In the genomic region with DNA sequence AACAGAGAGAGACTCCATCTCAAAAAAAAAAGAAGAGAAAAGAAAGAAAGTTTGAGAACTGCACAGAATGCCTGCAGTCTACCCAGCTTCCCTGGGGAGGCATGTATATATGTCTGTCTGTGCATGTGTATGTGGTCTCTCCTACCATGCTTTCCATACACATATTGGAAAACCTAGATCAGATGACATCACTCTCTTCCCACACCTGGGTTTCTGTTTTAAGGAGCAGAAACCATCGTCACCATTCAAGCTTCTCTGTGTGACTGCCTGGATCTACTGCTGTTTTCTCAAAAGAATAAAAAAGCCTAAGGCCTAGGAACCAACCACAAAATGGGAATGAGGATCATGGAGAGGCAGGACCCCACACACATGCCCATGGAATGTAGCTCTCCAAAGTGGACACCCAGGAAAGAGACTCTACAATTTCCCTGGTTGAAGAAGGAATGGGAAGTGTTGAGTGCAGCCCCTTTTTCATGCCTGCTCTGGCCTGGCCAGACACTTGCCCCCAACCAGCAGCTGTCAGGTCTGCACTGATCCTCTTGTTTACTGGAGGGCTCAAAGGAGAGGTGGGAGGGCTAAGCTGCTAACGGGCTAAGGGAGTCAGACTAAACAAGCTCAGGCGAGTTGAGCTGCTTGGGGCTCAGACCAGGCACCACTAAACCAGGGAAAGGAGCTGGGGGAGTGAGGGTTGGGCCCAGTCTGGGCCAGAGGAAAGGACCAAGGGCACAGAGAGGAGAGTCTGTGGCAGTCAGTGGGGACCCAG, we compare ENCODE assay signal across 25 cellular contexts. TPM values are rescaled to one million over a fixed set of nuclear protein-coding genes. Genes with fewer than 3 reads are reported as not detected.
"Had no signal": no experiment of that assay in that cellular context is flagged by ENCODE, and none has a peak within 500 bp of the region (broad histone marks: within the 10 kb centered on the region; RNA-seq: fewer than 3 reads in every experiment).

No MANE protein-coding gene starts in this region.

- DNase-seq: activated CD4-positive, alpha-beta T cell treated with anti-CD3 and anti-CD28 coated beads, Interleukin-2, amount 10 ng/mL, durations not matched to agents 24 days and 14 days; activated CD8-positive, alpha-beta memory T cell treated with anti-CD3 and anti-CD28 coated beads, Interleukin-2, amount 10 ng/mL, durations not matched to agents 7 days and 5 days; activated CD8-positive, alpha-beta T cell treated with anti-CD3 and anti-CD28 coated beads for 36 hours; activated gamma-delta T cell; activated T-cell treated with anti-CD3 and anti-CD28 coated beads for 4 hours; central memory CD4-positive, alpha-beta T cell; effector memory CD8-positive, alpha-beta T cell; hypothalamus; left ventricle myocardium superior; mucosa of descending colon; nephron progenitor cell; sigmoid colon; stimulated activated CD4-positive, alpha-beta T cell treated with anti-CD3 and anti-CD28 coated beads, Interleukin-4, amount 100 ng/mL, for 1 hour; stimulated activated naive CD8-positive, alpha-beta T cell treated with anti-CD3 and anti-CD28 coated beads, Interleukin-15, Interleukin-2, amounts not matched to agents 100 U/mL and 50 U/mL, for 24 hours; thyroid gland; upper lobe of right lung had no signal

- H3K9me3 Mint-ChIP-seq: activated CD4-positive, alpha-beta T cell treated with anti-CD3 and anti-CD28 coated beads, Interleukin-2, amount 10 ng/mL, durations not matched to agents 24 days and 14 days; activated CD8-positive, alpha-beta T cell treated with anti-CD3 and anti-CD28 coated beads for 36 hours; activated naive CD4-positive, alpha-beta T cell treated with anti-CD3 and anti-CD28 coated beads, Interleukin-2, amount 50 U/mL, for 72 hours; effector memory CD8-positive, alpha-beta T cell; nephron progenitor cell; T-helper 1 cell treated with Interleukin-12 subunit alpha and Interleukin-12 subunit beta and Interleukin-4 antibody, amounts not matched to agents 30 μg/mL and 1 μg/mL, for 36 hours had no signal

- ATAC-seq: activated CD4-positive, CD25-positive, alpha-beta regulatory T cell treated with anti-CD3 and anti-CD28 coated beads, Interleukin-2, amount 50 U/mL, for 24 hours; activated CD8-positive, alpha-beta memory T cell treated with anti-CD3 and anti-CD28 coated beads, Interleukin-2, amount 10 ng/mL, durations not matched to agents 7 days and 5 days; activated CD8-positive, alpha-beta T cell treated with anti-CD3 and anti-CD28 coated beads for 36 hours; activated naive CD4-positive, alpha-beta T cell treated with anti-CD3 and anti-CD28 coated beads, Interleukin-2, amount 50 U/mL, for 72 hours; effector memory CD8-positive, alpha-beta T cell; left ventricle myocardium superior; mucosa of descending colon; stimulated activated naive CD8-positive, alpha-beta T cell treated with anti-CD3 and anti-CD28 coated beads, Interleukin-15, Interleukin-2, amounts not matched to agents 100 U/mL and 50 U/mL, for 24 hours; upper lobe of right lung had no signal

- H3K4me3 Mint-ChIP-seq: activated CD4-positive, alpha-beta T cell treated with anti-CD3 and anti-CD28 coated beads, Interleukin-2, amount 10 ng/mL, durations not matched to agents 24 days and 14 days; activated CD8-positive, alpha-beta memory T cell treated with anti-CD3 and anti-CD28 coated beads, Interleukin-2, amount 10 ng/mL, durations not matched to agents 7 days and 5 days; activated CD8-positive, alpha-beta T cell treated with anti-CD3 and anti-CD28 coated beads for 36 hours; effector memory CD8-positive, alpha-beta T cell; nephron progenitor cell; T-helper 1 cell treated with Interleukin-12 subunit alpha and Interleukin-12 subunit beta and Interleukin-4 antibody, amounts not matched to agents 30 μg/mL and 1 μg/mL, for 36 hours had no signal

- H3K27ac Mint-ChIP-seq: activated CD4-positive, alpha-beta T cell treated with anti-CD3 and anti-CD28 coated beads, Interleukin-2, amount 10 ng/mL, durations not matched to agents 24 days and 14 days; activated CD8-positive, alpha-beta memory T cell treated with anti-CD3 and anti-CD28 coated beads, Interleukin-2, amount 10 ng/mL, durations not matched to agents 7 days and 5 days; activated CD8-positive, alpha-beta T cell treated with anti-CD3 and anti-CD28 coated beads for 36 hours; activated naive CD4-positive, alpha-beta T cell treated with anti-CD3 and anti-CD28 coated beads, Interleukin-2, amount 50 U/mL, for 72 hours; effector memory CD8-positive, alpha-beta T cell; nephron progenitor cell; T-helper 1 cell treated with Interleukin-12 subunit alpha and Interleukin-12 subunit beta and Interleukin-4 antibody, amounts not matched to agents 30 μg/mL and 1 μg/mL, for 36 hours had no signal

- H3K27ac ChIP-seq: esophagus muscularis mucosa, sigmoid colon, thyroid gland, upper lobe of right lung had no signal

- H3K4me3 ChIP-seq: esophagus muscularis mucosa, mucosa of descending colon, sigmoid colon, smooth muscle cell, thyroid gland, upper lobe of right lung had no signal

- H3K9me3 ChIP-seq: esophagus muscularis mucosa, mucosa of descending colon, sigmoid colon, thyroid gland, upper lobe of right lung had no signal

- H3K36me3 ChIP-seq: esophagus muscularis mucosa, sigmoid colon, thyroid gland, upper lobe of right lung had no signal

- H3K27me3 ChIP-seq: esophagus muscularis mucosa, sigmoid colon, thyroid gland, upper lobe of right lung had no signal

- H3K27me3 Mint-ChIP-seq: activated CD8-positive, alpha-beta memory T cell treated with anti-CD3 and anti-CD28 coated beads, Interleukin-2, amount 10 ng/mL, durations not matched to agents 7 days and 5 days; activated CD8-positive, alpha-beta T cell treated with anti-CD3 and anti-CD28 coated beads for 36 hours; effector memory CD8-positive, alpha-beta T cell had no signal

- H3K36me3 Mint-ChIP-seq: activated CD8-positive, alpha-beta memory T cell treated with anti-CD3 and anti-CD28 coated beads, Interleukin-2, amount 10 ng/mL, durations not matched to agents 7 days and 5 days; activated naive CD4-positive, alpha-beta T cell treated with anti-CD3 and anti-CD28 coated beads, Interleukin-2, amount 50 U/mL, for 72 hours had no signal

RNA-seq across cellular contexts. Expression of a gene that starts 15.0 kb away (rescaled TPM):
- total RNA-seq: activated CD4-positive, alpha-beta T cell treated with anti-CD3 and anti-CD28 coated beads, Interleukin-2, amount 10 ng/mL, durations not matched to agents 24 days and 14 days; activated CD8-positive, alpha-beta T cell treated with anti-CD3 and anti-CD28 coated beads for 36 hours; astrocyte; dermis microvascular lymphatic vessel endothelial cell; left ventricle myocardium superior; omental fat pad; smooth muscle cell; subcutaneous adipose tissue; upper lobe of right lung had no signal
- polyA plus RNA-seq: smooth muscle cell had no signal

RNA-seq across cellular contexts. Expression of a gene that starts 34.6 kb away (rescaled TPM):
- total RNA-seq: smooth muscle cell had no signal
- polyA plus RNA-seq: smooth muscle cell had no signal
